8 cellular contexts compared by ENCODE assay signal in the genomic region with DNA sequence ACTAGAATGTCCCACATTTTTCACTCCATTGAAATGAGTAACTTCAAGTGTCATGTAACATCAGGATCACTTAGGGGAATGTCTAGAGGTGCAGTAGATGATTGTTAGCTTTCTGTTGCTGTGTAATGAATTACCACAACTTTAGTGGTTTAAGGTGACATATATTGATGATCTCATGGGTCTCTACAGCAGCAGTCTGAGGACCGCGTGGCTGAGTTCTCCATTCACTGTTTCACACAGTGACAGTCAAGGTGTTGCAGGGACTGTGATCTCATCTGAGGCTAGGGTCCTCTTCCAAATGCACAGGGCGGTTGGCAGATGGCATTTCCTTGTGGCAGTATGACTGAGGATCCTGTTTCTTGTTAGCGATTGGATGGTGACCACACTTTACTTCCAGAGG.
DNase-seq lines count a peak whose midpoint lies in the region; ATAC-seq lines count a peak whose summit lies in the region.

No MANE protein-coding gene starts in this region.

- peak overlapping the region; percentile 100 for H3K27ac Mint-ChIP-seq in activated T-helper 17 cell treated with anti-CD3 and anti-CD28 coated beads, Interleukin-2, amount 50 U/mL, for 72 hours

- peak overlapping the region; percentile 83 for H3K4me3 Mint-ChIP-seq in activated T-helper 17 cell treated with anti-CD3 and anti-CD28 coated beads, Interleukin-2, amount 50 U/mL, for 72 hours

- peaks cover 3% of the 10 kb centered on the region for H3K9me3 Mint-ChIP-seq in activated T-helper 17 cell treated with anti-CD3 and anti-CD28 coated beads, Interleukin-2, amount 50 U/mL, for 72 hours

- no peaks in the 10 kb centered on the region for H3K27me3 Mint-ChIP-seq in activated T-helper 17 cell treated with anti-CD3 and anti-CD28 coated beads, Interleukin-2, amount 50 U/mL, for 72 hours

- ATAC-seq in GM19351 (IDR thresholded peaks at IDR 0.05; ENCODE audit: unreplicated experiment): peak; percentile 50
- ATAC-seq in HG03442 (IDR thresholded peaks at IDR 0.05; ENCODE audit: unreplicated experiment): peak; percentile 49
- ATAC-seq in activated T-helper 17 cell treated with anti-CD3 and anti-CD28 coated beads, Interleukin-2, amount 50 U/mL, for 72 hours (replicated peaks): peak; percentile 84

- peak; percentile 31 to 50 for DNase-seq in stimulated activated CD4-positive, alpha-beta T cell treated with anti-CD3 and anti-CD28 coated beads, Interleukin-2, amount 100 ng/mL, for 24 hours
- DNase-seq in HCEC 1CT (no peak), HT-29 (ENCODE audit: low spot score) (no peak), DMS79 treated with DMSO at 0.1 percent for 48 hours (lab: John Stamatoyannopoulos, UW) (no peak), SHP77 (lab: John Stamatoyannopoulos, UW) (no peak)

- peaks cover 23% of the 10 kb centered on the region for H3K36me3 Mint-ChIP-seq in activated T-helper 17 cell treated with anti-CD3 and anti-CD28 coated beads, Interleukin-2, amount 50 U/mL, for 72 hours (ENCODE audit: low read depth)

- peaks cover 61% of the 10 kb centered on the region for H3K4me1 Mint-ChIP-seq in activated T-helper 17 cell treated with anti-CD3 and anti-CD28 coated beads, Interleukin-2, amount 50 U/mL, for 72 hours

Comparison
In these comparisons a context has a peak if more than half of its experiments do, and no peak if none do; other contexts are left out.
1. DNase-seq: peak in stimulated activated CD4-positive, alpha-beta T cell treated with anti-CD3 and anti-CD28 coated beads, Interleukin-2, amount 100 ng/mL, for 24 hours (2 of 2); none in HCEC 1CT (single experiment), HT-29 (single experiment), DMS79 treated with DMSO at 0.1 percent for 48 hours (single experiment) and SHP77 (0 of 2).
2. Peak in every context shown above with its lines, with median percentiles within 50 percentile points of each other: ATAC-seq.